22 cellular contexts compared by ENCODE assay signal in the genomic region with DNA sequence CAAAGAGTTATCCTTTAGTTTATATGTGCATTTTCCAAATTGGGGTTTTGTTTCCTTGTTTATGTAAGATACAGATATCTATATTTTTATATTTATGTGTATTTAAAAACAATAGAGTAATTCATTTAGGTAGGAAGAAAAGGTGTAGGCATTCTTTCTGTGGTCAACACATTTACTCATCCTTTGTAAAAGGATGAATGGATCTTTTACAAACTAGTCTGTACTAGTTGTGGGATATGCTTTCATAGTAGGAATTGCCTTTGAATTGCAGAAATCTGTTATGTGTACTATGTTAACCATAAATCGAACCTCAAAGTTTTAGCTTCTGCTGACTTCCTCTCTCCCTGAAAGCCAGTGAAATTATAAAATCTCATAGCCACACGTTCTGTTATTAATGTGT.
"Had no signal": no experiment of that assay in that cellular context is flagged by ENCODE, and none has a peak within 500 bp of the region (broad histone marks: within the 10 kb centered on the region; RNA-seq: fewer than 3 reads in every experiment).

No MANE protein-coding gene starts in this region.

- H3K36me3 ChIP-seq: SJSA1 had no signal

- DNase-seq: Kasumi-1, NCI-H1092, NCI-H1105 treated with DMSO at 0.1 percent for 48 hours, NCI-H1417 treated with DMSO at 0.1 percent for 48 hours, NCI-H146, NCI-H1694 treated with DMSO at 0.1 percent for 48 hours, NCI-H1930, NCI-H2081, NCI-H2107, NCI-H2227 treated with DMSO at 0.1 percent for 48 hours, NCI-H524, NCI-H69, NCI-H774, Right ventricle myocardium superior, SIG-M5 had no signal

- ATAC-seq: K562 had no signal

- H3K4me3 ChIP-seq: K562, SJSA1, SK-N-MC had no signal

- H3K4me1 Mint-ChIP-seq: IgD-negative memory B cell had no signal

- H3K27me3 ChIP-seq: SJSA1 had no signal

- H3K9me3 ChIP-seq: SJSA1 had no signal

- H3K27ac ChIP-seq: KMS-11, SJSA1, SK-N-MC had no signal

- FAIRE-seq: HTR-8/SVneo, K562, RCC 7860 had no signal

- H3K9ac ChIP-seq: KMS-11 had no signal

- H3K4me3 Mint-ChIP-seq: IgD-negative memory B cell had no signal

- H3K9me3 Mint-ChIP-seq: IgD-negative memory B cell had no signal
